ENCODE assay signal across 28 cellular contexts in genomic region chr5:124022966-124023365, GRCh38.
"Had no signal": no experiment of that assay in that cellular context is flagged by ENCODE, and none has a peak within 500 bp of the region (broad histone marks: within the 10 kb centered on the region; RNA-seq: fewer than 3 reads in every experiment).

No MANE protein-coding gene starts in this region.

- H3K4me3 ChIP-seq: adrenal gland, ascending aorta, body of pancreas, breast epithelium, cardiac muscle cell had no signal

- DNase-seq: activated effector memory CD4-positive, alpha-beta T cell treated with anti-CD3 and anti-CD28 coated beads, Interleukin-2, amount 50 U/mL, for 16 hours; activated effector memory CD4-positive, alpha-beta T cell treated with Interleukin-2 at 50 U/mL for 16 hours; activated gamma-delta T cell; activated gamma-delta T cell treated with Interleukin-2 at 50 U/mL for 16 hours; activated naive CD4-positive, alpha-beta T cell; activated naive CD4-positive, alpha-beta T cell treated with anti-CD3 and anti-CD28 coated beads for 36 hours; activated naive CD4-positive, alpha-beta T cell treated with anti-CD3 and anti-CD28 coated beads, Interleukin-2, amount 10 ng/mL, durations not matched to agents 7 days and 5 days; activated naive CD4-positive, alpha-beta T cell treated with anti-CD3 and anti-CD28 coated beads, Interleukin-2, amount 50 U/mL, for 16 hours; activated naive CD4-positive, alpha-beta T cell treated with Interleukin-2 at 50 U/mL for 16 hours; activated naive CD8-positive, alpha-beta T cell treated with anti-CD3 and anti-CD28 coated beads for 36 hours; activated naive CD8-positive, alpha-beta T cell treated with anti-CD3 and anti-CD28 coated beads, Interleukin-2, amount 10 ng/mL, durations not matched to agents 7 days and 5 days; activated naive CD8-positive, alpha-beta T cell treated with anti-CD3 and anti-CD28 coated beads, Interleukin-2, amount 50 U/mL, for 24 hours; activated T-cell treated with anti-CD3 and anti-CD28 coated beads, Interleukin-2, amount 50 U/mL, for 4 hours; activated T-cell treated with anti-CD3 and anti-CD28 coated beads, Interleukin-2, amount 50 U/mL, for 48 hours; activated T-cell treated with anti-CD3 and anti-CD28 coated beads, Interleukin-2, amount 50 U/mL, for 72 hours; adrenal gland; amniotic stem cell; amygdala; anterior cingulate cortex; aorta; body of pancreas; brain microvascular endothelial cell; caudate nucleus; central memory CD4-positive, alpha-beta T cell; cerebellar nuclear complex had no signal
